Comparison of ENCODE assay signal across 12 cellular contexts in the genomic region with DNA sequence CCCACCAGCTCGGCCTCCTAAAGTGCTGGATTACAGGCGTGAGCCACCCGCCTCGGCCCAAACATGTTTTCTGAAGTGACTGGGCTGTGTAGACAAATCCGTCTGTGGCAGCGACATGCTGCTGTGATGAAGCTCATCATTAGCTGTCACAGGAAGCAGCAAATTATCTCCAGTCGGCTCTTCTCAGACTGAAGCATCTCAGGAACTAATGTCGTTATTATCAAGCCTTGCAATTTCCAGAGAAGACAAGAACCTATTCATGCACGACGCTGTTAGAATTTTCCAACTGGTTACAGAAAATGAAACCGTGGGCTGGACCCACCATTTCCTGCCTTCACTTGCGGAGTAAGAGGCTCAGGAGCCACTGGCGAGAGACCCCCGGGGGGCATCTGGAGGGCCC.
"Had no signal": no experiment of that assay in that cellular context is flagged by ENCODE, and none has a peak within 500 bp of the region (broad histone marks: within the 10 kb centered on the region; RNA-seq: fewer than 3 reads in every experiment).

No MANE protein-coding gene starts in this region.

- FAIRE-seq: kidney had no signal

- DNase-seq: activated CD4-positive, alpha-beta T cell treated with anti-CD3 and anti-CD28 coated beads, Interleukin-2, amount 10 ng/mL, durations not matched to agents 7 days and 5 days; activated CD4-positive, CD25-positive, alpha-beta regulatory T cell; activated naive CD4-positive, alpha-beta T cell treated with anti-CD3 and anti-CD28 coated beads, Interleukin-2, amount 50 U/mL, for 16 hours; activated T-cell treated with anti-CD3 and anti-CD28 coated beads for 4 hours; body of pancreas; effector memory CD8-positive, alpha-beta T cell; kidney; posterior cingulate gyrus; stimulated activated naive CD4-positive, alpha-beta T cell; T-cell; trophoblast cell had no signal

- H3K4me3 ChIP-seq: body of pancreas, hepatocyte had no signal
